12 cellular contexts compared by ENCODE assay signal in the genomic region with DNA sequence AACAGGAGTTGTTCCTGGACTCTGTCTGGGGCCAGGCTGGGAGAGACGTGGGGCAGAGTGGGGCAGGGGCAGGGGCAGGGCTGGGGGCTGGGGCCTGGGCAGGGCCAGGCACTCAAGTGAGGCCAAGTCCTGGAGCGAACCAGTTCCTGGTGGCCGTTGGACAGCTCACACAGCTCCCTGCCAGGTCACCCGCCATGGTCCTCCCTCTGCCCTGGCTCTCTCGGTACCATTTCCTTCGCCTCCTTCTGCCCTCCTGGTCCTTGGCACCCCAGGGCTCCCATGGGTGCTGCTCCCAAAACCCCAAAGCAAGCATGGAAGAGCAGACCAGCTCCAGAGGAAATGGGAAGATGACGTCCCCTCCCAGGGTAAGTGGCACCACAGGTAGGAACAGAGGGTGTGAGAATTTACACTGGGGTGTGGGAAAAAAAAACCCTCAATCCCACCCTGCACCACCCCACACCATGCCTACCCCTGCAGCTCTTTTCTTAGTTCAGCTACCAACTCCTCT. TPM values are rescaled to one million over a fixed set of nuclear protein-coding genes. Genes with fewer than 3 reads are reported as not detected.
DNase-seq lines count a peak whose midpoint lies in the region; ATAC-seq, FAIRE-seq and TF ChIP-seq lines count a peak whose summit lies in the region.
"Had no signal": no experiment of that assay in that cellular context is flagged by ENCODE, and none has a peak within 500 bp of the region (broad histone marks: within the 10 kb centered on the region; RNA-seq: fewer than 3 reads in every experiment).

A gene with protein sequence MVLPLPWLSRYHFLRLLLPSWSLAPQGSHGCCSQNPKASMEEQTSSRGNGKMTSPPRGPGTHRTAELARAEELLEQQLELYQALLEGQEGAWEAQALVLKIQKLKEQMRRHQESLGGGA (plus strand): TSS at position 142 of the 508 bp plus-strand sequence. CDS start 53 bp downstream, at position 195.

- no peaks in the 10 kb centered on the region for H3K27me3 ChIP-seq in Karpas-422 (ENCODE audit: low read length)
- no peaks in the 10 kb centered on the region for H3K27me3 ChIP-seq in ectodermal cell (ENCODE audit: control insufficient read depth, insufficient read depth, low read length, poor library complexity, severe bottlenecking)
- no peaks in the 10 kb centered on the region for H3K27me3 ChIP-seq in neural progenitor cell
- H3K27me3 ChIP-seq in suprapubic skin: no peaks in the 10 kb centered on the region
- H3K27me3 ChIP-seq: transverse colon had no signal

- no peaks in the 10 kb centered on the region for H3K9me3 Mint-ChIP-seq in neural progenitor cell

- H3K36me3 Mint-ChIP-seq in neural progenitor cell: peaks cover 33% of the 10 kb centered on the region

- H3K27ac ChIP-seq in Karpas-422 (ENCODE audit: low read length) (no peak within 1 kb of the TSS), ectodermal cell (ENCODE audit: insufficient read depth, low read depth, low read length, poor library complexity, severe bottlenecking) (peak within 1 kb of the TSS; percentile 33), neural progenitor cell (peak within 1 kb of the TSS; percentile 74), suprapubic skin (no peak within 1 kb of the TSS)
- H3K27ac ChIP-seq: coronary artery, PC-9, transverse colon had no signal

- WGBS in ectodermal cell, 2 experiments: 90 to 92% methylated on average over 7 of the region's 7 CpGs
- 59% methylated on average over 7 of the region's 7 CpGs for WGBS in suprapubic skin

- no peak within 1 kb of the TSS for H3K4me2 ChIP-seq in Karpas-422 (ENCODE audit: low read depth, low read length, poor library complexity, severe bottlenecking)
- H3K4me2 ChIP-seq in neural progenitor cell: no peak within 1 kb of the TSS
- H3K4me2 ChIP-seq: PC-9 had no signal

- no peak within 1 kb of the TSS for H2AFZ ChIP-seq in Karpas-422 (ENCODE audit: low read length)
- no peak within 1 kb of the TSS for H2AFZ ChIP-seq in neural progenitor cell (replicated peaks)
- H2AFZ ChIP-seq: PC-9 had no signal

- H3K4me3 ChIP-seq in Karpas-422 (ENCODE audit: low read length) (no peak within 1 kb of the TSS), ectodermal cell (ENCODE audit: insufficient read depth, low read depth, low read length) (no peak within 1 kb of the TSS), neural progenitor cell (no peak within 1 kb of the TSS), suprapubic skin (no peak within 1 kb of the TSS)
- H3K4me3 ChIP-seq: coronary artery, PC-9, transverse colon had no signal

- no peaks in the 10 kb centered on the region for H3K9me2 ChIP-seq in Karpas-422 (replicated peaks; ENCODE audit: insufficient read depth, low read length)

- TF ChIP-seq CTCF in neural progenitor cell (IDR thresholded peaks at IDR 0.05) (no peak), suprapubic skin (IDR thresholded peaks at IDR 0.05) (no peak)

- no peaks in the 10 kb centered on the region for H3K9me3 ChIP-seq in Karpas-422 (ENCODE audit: low read length)
- no peaks in the 10 kb centered on the region for H3K9me3 ChIP-seq in ectodermal cell (ENCODE audit: control insufficient read depth, low read length)
- H3K9me3 ChIP-seq in neural progenitor cell (ENCODE audit: low read depth): no peaks in the 10 kb centered on the region
- H3K9me3 ChIP-seq in suprapubic skin: no peaks in the 10 kb centered on the region
- H3K9me3 ChIP-seq: transverse colon had no signal

- H3K79me2 ChIP-seq in Karpas-422 (ENCODE audit: low read length) (no peaks in the 10 kb centered on the region), neural progenitor cell (ENCODE audit: low read depth) (peaks cover 16% of the 10 kb centered on the region)

- H3K27ac Mint-ChIP-seq in neural progenitor cell: peak within 1 kb of the TSS; percentile 53

- no peak for ATAC-seq in GM19467 (IDR thresholded peaks at IDR 0.05; ENCODE audit: unreplicated experiment)

- FAIRE-seq in GM12891 (lab: Jason Lieb, UNC): no peak
- FAIRE-seq: frontal cortex had no signal

- H3K4me1 Mint-ChIP-seq in neural progenitor cell: peaks cover 6% of the 10 kb centered on the region

- H3K9ac ChIP-seq in Karpas-422 (ENCODE audit: low read length): no peak within 1 kb of the TSS
- no peak within 1 kb of the TSS for H3K9ac ChIP-seq in neural progenitor cell

- H3F3A ChIP-seq in neural progenitor cell (ENCODE audit: low read depth): peaks cover 56% of the 10 kb centered on the region

- H3K27me3 Mint-ChIP-seq in neural progenitor cell (ENCODE audit: insufficient read depth, low read depth): peaks cover 6% of the 10 kb centered on the region

- H3K4me3 Mint-ChIP-seq in neural progenitor cell: peak within 1 kb of the TSS; percentile 39

- TF ChIP-seq POLR2A in GM12891 (IDR thresholded peaks at IDR 0.05; ENCODE audit: low read depth, low read length): peak; percentile 56
- no peak for TF ChIP-seq POLR2A in suprapubic skin (IDR thresholded peaks at IDR 0.05)

- H3K4me1 ChIP-seq in Karpas-422 (ENCODE audit: low read length) (no peaks in the 10 kb centered on the region; the same call in 1 of the 2 replicates), ectodermal cell (ENCODE audit: control insufficient read depth, insufficient read depth, low read length) (no peaks in the 10 kb centered on the region), neural progenitor cell (no peaks in the 10 kb centered on the region), suprapubic skin (no peaks in the 10 kb centered on the region)
- H3K4me1 ChIP-seq: transverse colon had no signal

- H4K20me1 ChIP-seq in Karpas-422 (ENCODE audit: insufficient read depth, low read depth, low read length) (peaks cover 9% of the 10 kb centered on the region; the same call in 1 of the 2 replicates), neural progenitor cell (ENCODE audit: low read depth) (peaks cover 56% of the 10 kb centered on the region)

- H3K36me3 ChIP-seq in Karpas-422 (ENCODE audit: insufficient read depth, low read length): peaks cover 38% of the 10 kb centered on the region; the same call in 1 of the 2 replicates
- peaks cover 23% of the 10 kb centered on the region for H3K36me3 ChIP-seq in ectodermal cell (ENCODE audit: control insufficient read depth, insufficient read depth, low read length)
- H3K36me3 ChIP-seq in neural progenitor cell: peaks cover 10% of the 10 kb centered on the region
- H3K36me3 ChIP-seq in suprapubic skin: peaks cover 45% of the 10 kb centered on the region

- DNase-seq in GM12891 (ENCODE audit: insufficient read length, low spot score): no peak
- DNase-seq in Karpas-422: peak; percentile 45
- DNase-seq in neural progenitor cell (ENCODE audit: low spot score): no peak
- DNase-seq in hypothalamus (lab: John Stamatoyannopoulos, UW): no peak
- DNase-seq in suprapubic skin (ENCODE audit: low spot score in 2 of 2): no peak
- DNase-seq: PC-9, transverse colon had no signal

- no peak for TF ChIP-seq EP300 in suprapubic skin (IDR thresholded peaks at IDR 0.05)

TF ChIP-seq in GM12891, 5 proteins besides CTCF, POLR2A, EP300 and RAD21:
- TF ChIP-seq SPI1 (IDR thresholded peaks at IDR 0.05; ENCODE audit: low read depth, low read length) (no peak), PAX5 (IDR thresholded peaks at IDR 0.05; ENCODE audit: insufficient read depth, low read length, severe bottlenecking) (no peak), POU2F2 (IDR thresholded peaks at IDR 0.05; ENCODE audit: low read depth, low read length) (no peak), POLR2AphosphoS5 (IDR thresholded peaks at IDR 0.05; ENCODE audit: low read depth, low read length) (no peak; the same call in 1 of the 2 replicates), TAF1 (IDR thresholded peaks at IDR 0.05; ENCODE audit: low read depth, low read length) (no peak)

RNA-seq across cellular contexts. Expression of the gene that starts here (rescaled TPM):
- not detected for polyA plus RNA-seq in GM12891 (2012; ENCODE audit: low read depth, missing spikeins)
- total RNA-seq in Karpas-422 (2014; rRNA removed; shearing (Covaris generic); ENCODE audit: low replicate concordance): not detected in 2 replicates
- polyA plus RNA-seq in ectodermal cell (2013, experiment 1 of 4): not detected
- not detected for polyA plus RNA-seq in ectodermal cell (2013, experiment 2 of 4)
- not detected for polyA plus RNA-seq in ectodermal cell (2013, experiment 3 of 4)
- polyA plus RNA-seq in ectodermal cell (2013, experiment 4 of 4): not detected
- total RNA-seq in neural progenitor cell (ENCODE audit: low replicate concordance): not detected in 2 replicates
- not detected for total RNA-seq in suprapubic skin
- total RNA-seq: frontal cortex, lower leg skin, PC-9, transverse colon had no signal

Comparison
In these comparisons a context has a peak if more than half of its experiments do, and no peak if none do; other contexts are left out.
1. Peak in DNase-seq in Karpas-422; RNA of the gene not detected or under 1 TPM.
2. H3K27ac ChIP-seq: peak in ectodermal cell (single experiment) and neural progenitor cell (single experiment); none in Karpas-422 (single experiment) and suprapubic skin (single experiment).